In genomic region chr6:158711264-158711663, GRCh38 we compare ENCODE assay signal across 1 cellular context.
A peak's percentile ranks its signal among the peaks of the same experiment; 100 is the strongest.
TF ChIP-seq lines count a peak whose summit lies in the region.

No MANE protein-coding gene starts in this region.

TF ChIP-seq in K562, 482 proteins besides CTCF, POLR2A, EP300 and RAD21 (continued from another document):
- TF ChIP-seq, protein P1, sequence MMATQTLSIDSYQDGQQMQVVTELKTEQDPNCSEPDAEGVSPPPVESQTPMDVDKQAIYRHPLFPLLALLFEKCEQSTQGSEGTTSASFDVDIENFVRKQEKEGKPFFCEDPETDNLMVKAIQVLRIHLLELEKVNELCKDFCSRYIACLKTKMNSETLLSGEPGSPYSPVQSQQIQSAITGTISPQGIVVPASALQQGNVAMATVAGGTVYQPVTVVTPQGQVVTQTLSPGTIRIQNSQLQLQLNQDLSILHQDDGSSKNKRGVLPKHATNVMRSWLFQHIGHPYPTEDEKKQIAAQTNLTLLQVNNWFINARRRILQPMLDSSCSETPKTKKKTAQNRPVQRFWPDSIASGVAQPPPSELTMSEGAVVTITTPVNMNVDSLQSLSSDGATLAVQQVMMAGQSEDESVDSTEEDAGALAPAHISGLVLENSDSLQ (IDR thresholded peaks at IDR 0.05) = no peak
- peak; percentile 50 for TF ChIP-seq TFE3 (CRISPR knock-in tag; IDR thresholded peaks at IDR 0.05)
TF ChIP-seq in K562: peak in this region for 3.
